Comparison of ENCODE assay signal across 1 cellular context in genomic region chr22:39524089-39524752, GRCh38.
TF ChIP-seq lines count a peak whose summit lies in the region.

No MANE protein-coding gene starts in this region.

TF ChIP-seq in endothelial cell of umbilical vein, 7 proteins besides CTCF, POLR2A, EP300 and RAD21:
- TF ChIP-seq MYC (IDR thresholded peaks at IDR 0.05; ENCODE audit: low read depth, low read length) (no peak), GATA2 (IDR thresholded peaks at IDR 0.05; ENCODE audit: insufficient read depth, insufficient read length, low read depth, low read length) (no peak), MAX (IDR thresholded peaks at IDR 0.05; ENCODE audit: insufficient read depth, insufficient read length) (no peak), FOS (IDR thresholded peaks at IDR 0.05; ENCODE audit: borderline replicate concordance, insufficient read depth, low read length) (no peak), EZH2 (IDR thresholded peaks at IDR 0.05; ENCODE audit: borderline replicate concordance, low read depth, low read length, severe bottlenecking) (no peak), POLR2AphosphoS5 (IDR thresholded peaks at IDR 0.05; ENCODE audit: insufficient read depth, low read depth, low read length) (no peak), JUN (IDR thresholded peaks at IDR 0.05; ENCODE audit: borderline replicate concordance, insufficient read depth, insufficient read length, low read depth) (no peak)
